Comparison of ENCODE assay signal across 9 cellular contexts in genomic region chr17:40614431-40615294, GRCh38. TPM values are rescaled to one million over a fixed set of nuclear protein-coding genes. Genes with fewer than 3 reads are reported as not detected.
DNase-seq lines count a peak whose midpoint lies in the region; ATAC-seq and TF ChIP-seq lines count a peak whose summit lies in the region.
"Had no signal": no experiment of that assay in that cellular context is flagged by ENCODE, and none has a peak within 500 bp of the region (broad histone marks: within the 10 kb centered on the region; RNA-seq: fewer than 3 reads in every experiment).

No MANE protein-coding gene starts in this region.

- no peak overlapping the region for H2AFZ ChIP-seq in H9 (ENCODE audit: low read length)
- no peak overlapping the region for H2AFZ ChIP-seq in OCI-LY3 (ENCODE audit: low read depth, low read length)
- no peak overlapping the region for H2AFZ ChIP-seq in trophoblast cell (ENCODE audit: insufficient read depth, low read length, poor library complexity)

- H4K12ac ChIP-seq in trophoblast cell (ENCODE audit: low read depth, low read length): no peak overlapping the region

- no peak overlapping the region for H3K56ac ChIP-seq in H9 (ENCODE audit: insufficient read length, low read depth, low read length)

- H2AK5ac ChIP-seq in H9 (ENCODE audit: insufficient read length, low read length) (no peak overlapping the region), trophoblast cell (ENCODE audit: low read length) (no peak overlapping the region)

- H3K36me3 Mint-ChIP-seq in activated CD4-positive, alpha-beta T cell treated with anti-CD3 and anti-CD28 coated beads for 36 hours (ENCODE audit: low read depth): no peaks in the 10 kb centered on the region
- no peaks in the 10 kb centered on the region; a peak in 1 of 7 replicates for H3K36me3 Mint-ChIP-seq in H9 (ENCODE audit: insufficient read depth in 1 of 3, low read depth in 3 of 3)

- H2BK20ac ChIP-seq in H9 (ENCODE audit: low read depth, low read length, poor library complexity, severe bottlenecking): no peak overlapping the region

- WGBS in H9 (ENCODE audit: extremely low coverage, insufficient read length, low lambda C conversion rate): no CpG with 5 or more reads among the region's 18 CpGs
- WGBS in trophoblast cell (ENCODE audit: extremely low coverage, insufficient coverage, insufficient read length): no CpG with 5 or more reads among the region's 18 CpGs

- CTCF ChIA-PET in activated CD4-positive, alpha-beta T cell treated with anti-CD3 and anti-CD28 coated beads for 36 hours (lab: Charles Lee): interaction anchor here (0.6 to 14.5 kb wide), 24 partner anchors 11 to 1349 kb away, joined by 3 to 149 read pairs (median 4); partner anchors contain the start of genes CCR7 and SMARCE1

- H3K14ac ChIP-seq in H9 (ENCODE audit: insufficient read depth, low read length) (no peak overlapping the region), trophoblast cell (ENCODE audit: low read length) (peak overlapping the region; percentile 9)

- H3K79me1 ChIP-seq in H9 (ENCODE audit: insufficient read depth, low read depth, low read length, poor library complexity, severe bottlenecking) (no peaks in the 10 kb centered on the region), trophoblast cell (ENCODE audit: low read length) (peaks cover 7% of the 10 kb centered on the region)

- H3K9me3 ChIP-seq in H9 (ENCODE audit: control insufficient read depth, low read depth, low read length) (no peaks in the 10 kb centered on the region), OCI-LY3 (ENCODE audit: insufficient read depth, low read length) (no peaks in the 10 kb centered on the region), trophoblast cell (ENCODE audit: insufficient read depth, low read depth, low read length) (no peaks in the 10 kb centered on the region)

- H3K4me2 ChIP-seq in H9 (ENCODE audit: insufficient read depth, insufficient read length, low read length) (no peak overlapping the region), OCI-LY3 (ENCODE audit: low read length) (peak overlapping the region; percentile 92), trophoblast cell (ENCODE audit: low read length) (no peak overlapping the region)

- H3T11ph ChIP-seq in H9 (ENCODE audit: low read length): no peak overlapping the region

- H3K79me2 ChIP-seq in H9 (ENCODE audit: insufficient read depth, low read length) (no peaks in the 10 kb centered on the region), OCI-LY3 (ENCODE audit: low read length) (peaks cover 19% of the 10 kb centered on the region), trophoblast cell (ENCODE audit: control insufficient read depth, insufficient read depth, low read length, poor library complexity) (no peaks in the 10 kb centered on the region)

- H3K9ac ChIP-seq in H9 (ENCODE audit: extremely low read depth, insufficient read length, low read length) (no peak overlapping the region), OCI-LY3 (ENCODE audit: low read length) (peak overlapping the region; percentile 88), trophoblast cell (ENCODE audit: low read length) (no peak overlapping the region)

- no peaks in the 10 kb centered on the region for H3K23me2 ChIP-seq in H9 (ENCODE audit: insufficient read length, low read depth, low read length, poor library complexity, severe bottlenecking)

- H3K18ac ChIP-seq in H9 (ENCODE audit: insufficient read length, low read depth, low read length): peak overlapping the region; percentile 37
- H3K18ac ChIP-seq in trophoblast cell (ENCODE audit: low read length): peak overlapping the region; percentile 10

- no peak overlapping the region for H3K23ac ChIP-seq in H9 (ENCODE audit: insufficient read length, low read depth, low read length)
- H3K23ac ChIP-seq in trophoblast cell (ENCODE audit: low read length): no peak overlapping the region

- H4K91ac ChIP-seq in H9 (ENCODE audit: insufficient read length, low read depth, low read length) (no peak overlapping the region), trophoblast cell (ENCODE audit: low read depth, low read length) (peak overlapping the region; percentile 47)

- no peak overlapping the region for H2BK5ac ChIP-seq in H9 (ENCODE audit: insufficient read length, low read length)
- no peak overlapping the region for H2BK5ac ChIP-seq in trophoblast cell (ENCODE audit: low read depth, low read length, poor library complexity)

- H3K27me3 Mint-ChIP-seq in activated CD4-positive, alpha-beta T cell treated with anti-CD3 and anti-CD28 coated beads for 36 hours: no peaks in the 10 kb centered on the region
- peaks cover 26% of the 10 kb centered on the region for H3K27me3 Mint-ChIP-seq in H9 (ENCODE audit: low read depth)

- H3K4ac ChIP-seq in H9 (ENCODE audit: low read depth, low read length) (no peak overlapping the region), trophoblast cell (ENCODE audit: low read depth, low read length) (no peak overlapping the region)

- no peaks in the 10 kb centered on the region for H3K36me3 ChIP-seq in OCI-LY3 (replicated peaks; ENCODE audit: low read depth, low read length)
- no peaks in the 10 kb centered on the region for H3K36me3 ChIP-seq in trophoblast cell (ENCODE audit: control insufficient read depth in 1 of 2, insufficient read depth in 2 of 2, low read length in 2 of 2)

- H4K5ac ChIP-seq in H9 (ENCODE audit: insufficient read length, low read depth, low read length): no peak overlapping the region

- ATAC-seq in activated CD4-positive, alpha-beta T cell treated with anti-CD3 and anti-CD28 coated beads for 36 hours: peak; percentile 27
- ATAC-seq in left colon: no peak

- peak; percentile 67 for DNase-seq in activated CD4-positive, alpha-beta T cell treated with anti-CD3 and anti-CD28 coated beads for 36 hours
- no peak for DNase-seq in activated CD4-positive, alpha-beta T cell treated with anti-CD3 and anti-CD28 coated beads, Interleukin-2, amount 50 U/mL, for 1 hour
- DNase-seq in H9 (no peak), trophoblast cell (no peak), ecto neural progenitor cell (ENCODE audit: low spot score) (no peak), dedifferentiated amniotic fluid mesenchymal stem cell (ENCODE audit: extremely low spot score) (no peak), left colon (no peak)
- DNase-seq: T-helper 9 cell had no signal

- H2BK12ac ChIP-seq in H9 (ENCODE audit: insufficient read length, low read depth, low read length) (no peak overlapping the region), trophoblast cell (ENCODE audit: low read length) (peak overlapping the region; percentile 11)

- H4K20me1 ChIP-seq in H9 (ENCODE audit: control insufficient read depth, insufficient read depth, insufficient read length): no peaks in the 10 kb centered on the region
- no peaks in the 10 kb centered on the region for H4K20me1 ChIP-seq in OCI-LY3 (ENCODE audit: insufficient read depth, low read length)

- H2BK120ac ChIP-seq in H9 (ENCODE audit: low read depth, low read length, poor library complexity, severe bottlenecking) (no peak overlapping the region), trophoblast cell (ENCODE audit: insufficient read depth, low read length, poor library complexity) (peak overlapping the region; percentile 26)

- no peaks in the 10 kb centered on the region for H3K4me1 ChIP-seq in H9 (ENCODE audit: insufficient read depth, low read length)
- H3K4me1 ChIP-seq in OCI-LY3 (ENCODE audit: low read length): peaks cover 95% of the 10 kb centered on the region
- H3K4me1 ChIP-seq in trophoblast cell (ENCODE audit: control insufficient read depth in 1 of 2, insufficient read depth in 2 of 2, low read length in 2 of 2): peaks cover 6 to 9% of the 10 kb centered on the region in 2 experiments

- TF ChIP-seq CTCF in H9 (conservative IDR thresholded peaks at IDR 0.05): no peak
- no peak for TF ChIP-seq CTCF in OCI-LY3 (IDR thresholded peaks at IDR 0.05; ENCODE audit: low read depth, low read length)

- peak overlapping the region; percentile 54 for H3K4me3 Mint-ChIP-seq in activated CD4-positive, alpha-beta T cell treated with anti-CD3 and anti-CD28 coated beads for 36 hours
- no peak overlapping the region for H3K4me3 Mint-ChIP-seq in H9

- no peak overlapping the region for H3K27ac ChIP-seq in H9 (ENCODE audit: insufficient read length, low read depth, low read length)
- peak overlapping the region; percentile 99 for H3K27ac ChIP-seq in OCI-LY3 (ENCODE audit: low read length)
- H3K27ac ChIP-seq in trophoblast cell (ENCODE audit: low read depth, low read length): no peak overlapping the region

- no peaks in the 10 kb centered on the region for H3K9me3 Mint-ChIP-seq in activated CD4-positive, alpha-beta T cell treated with anti-CD3 and anti-CD28 coated beads for 36 hours (ENCODE audit: low read depth)
- no peaks in the 10 kb centered on the region for H3K9me3 Mint-ChIP-seq in H9

- POLR2A ChIA-PET in activated CD4-positive, alpha-beta T cell treated with anti-CD3 and anti-CD28 coated beads for 36 hours (lab: Charles Lee): interaction anchor here (0.5 to 6.7 kb wide), 11 partner anchors 11 to 1035 kb away, joined by 3 to 170 read pairs (median 5); partner anchors contain the start of genes CCR7 and SMARCE1

- peak overlapping the region; percentile 91 for H3K27ac Mint-ChIP-seq in activated CD4-positive, alpha-beta T cell treated with anti-CD3 and anti-CD28 coated beads for 36 hours
- H3K27ac Mint-ChIP-seq in H9: 0 out of 7 replicates have a peak overlapping the region, but pooled peaks of 1 of the 3 experiments have one; percentile 18

- peak overlapping the region; percentile 60 for H3K4me3 ChIP-seq in OCI-LY3 (ENCODE audit: low read length)
- H3K4me3 ChIP-seq in trophoblast cell (ENCODE audit: low read depth, low read length): no peak overlapping the region

- intact Hi-C loops in activated CD4-positive, alpha-beta T cell treated with anti-CD3 and anti-CD28 coated beads for 36 hours (cut with DNase I, micrococcal nuclease): loop anchor here (1.0 to 10.0 kb wide), 4 partner anchors 15 to 1063 kb away; no protein-coding TSS in a partner anchor
- intact Hi-C loops in left colon (cut with DNase I, micrococcal nuclease): no loop called here

- peaks cover 77% of the 10 kb centered on the region for H3K4me1 Mint-ChIP-seq in activated CD4-positive, alpha-beta T cell treated with anti-CD3 and anti-CD28 coated beads for 36 hours
- peaks cover 6 to 9% of the 10 kb centered on the region in 2 experiments for H3K4me1 Mint-ChIP-seq in H9

- H2BK15ac ChIP-seq in H9 (ENCODE audit: low read depth, low read length): no peak overlapping the region

- H3K27me3 ChIP-seq in H9 (ENCODE audit: insufficient read depth, low read length): no peaks in the 10 kb centered on the region
- no peaks in the 10 kb centered on the region for H3K27me3 ChIP-seq in OCI-LY3 (ENCODE audit: low read depth, low read length)
- no peaks in the 10 kb centered on the region for H3K27me3 ChIP-seq in trophoblast cell (ENCODE audit: insufficient read depth, low read length)

- H4K8ac ChIP-seq in H9 (replicated peaks; ENCODE audit: insufficient read length, low read depth, low read length) (no peak overlapping the region), trophoblast cell (ENCODE audit: low read depth, low read length) (no peak overlapping the region)

RNA-seq across cellular contexts. Expression of gene SMARCE1, which starts 33.0 kb away (rescaled TPM):
- 100 to 1,000 TPM in 1 of 2 experiments, 10 to 100 TPM in 1; 99.7 to 122 TPM for total RNA-seq in activated CD4-positive, alpha-beta T cell treated with anti-CD3 and anti-CD28 coated beads for 36 hours
- total RNA-seq in H9 (2021) (122 and 126 TPM in 2 replicates), left colon (10 to 100 TPM; 74.5 to 76.4 TPM)
- polyA plus RNA-seq in trophoblast cell (2013): 112 and 118 TPM in 2 replicates

RNA-seq across cellular contexts. Expression of gene CCR7, which starts 49.4 kb away (rescaled TPM):
- 100 to 1,000 TPM; 325 to 389 TPM for total RNA-seq in activated CD4-positive, alpha-beta T cell treated with anti-CD3 and anti-CD28 coated beads for 36 hours
- total RNA-seq in H9 (2021): 0.31 TPM in 1 of 2 replicates, not detected in the other
- 217 and 236 TPM in 2 replicates for polyA plus RNA-seq in trophoblast cell (2013)
- total RNA-seq in left colon: under 1 TPM; 0.31 to 0.95 TPM

RNA-seq across cellular contexts. Expression of gene KRT222, which starts 50.3 kb away (rescaled TPM):
- not detected for total RNA-seq in activated CD4-positive, alpha-beta T cell treated with anti-CD3 and anti-CD28 coated beads for 36 hours
- 0.13 and 0.18 TPM in 2 replicates for total RNA-seq in H9 (2021)
- polyA plus RNA-seq in trophoblast cell (2013): 0.08 and 0.10 TPM in 2 replicates
- total RNA-seq in left colon: under 1 TPM; 0.27 to 0.67 TPM

Comparison
In these comparisons a context has a peak if more than half of its experiments do, and no peak if none do; other contexts are left out.
1. RNA of gene CCR7, which starts 49.4 kb away (total RNA-seq): 325 to 389 TPM in activated CD4-positive, alpha-beta T cell treated with anti-CD3 and anti-CD28 coated beads for 36 hours; 0.31 to 0.95 TPM in left colon and 0.31 TPM in H9; every median in the first group is over 100 times any median in the second.
2. intact Hi-C loops: an anchor here in activated CD4-positive, alpha-beta T cell treated with anti-CD3 and anti-CD28 coated beads for 36 hours (1.0 to 10.0 kb wide); none called in left colon.